ENCODE assay signal across 8 cellular contexts in the genomic region with DNA sequence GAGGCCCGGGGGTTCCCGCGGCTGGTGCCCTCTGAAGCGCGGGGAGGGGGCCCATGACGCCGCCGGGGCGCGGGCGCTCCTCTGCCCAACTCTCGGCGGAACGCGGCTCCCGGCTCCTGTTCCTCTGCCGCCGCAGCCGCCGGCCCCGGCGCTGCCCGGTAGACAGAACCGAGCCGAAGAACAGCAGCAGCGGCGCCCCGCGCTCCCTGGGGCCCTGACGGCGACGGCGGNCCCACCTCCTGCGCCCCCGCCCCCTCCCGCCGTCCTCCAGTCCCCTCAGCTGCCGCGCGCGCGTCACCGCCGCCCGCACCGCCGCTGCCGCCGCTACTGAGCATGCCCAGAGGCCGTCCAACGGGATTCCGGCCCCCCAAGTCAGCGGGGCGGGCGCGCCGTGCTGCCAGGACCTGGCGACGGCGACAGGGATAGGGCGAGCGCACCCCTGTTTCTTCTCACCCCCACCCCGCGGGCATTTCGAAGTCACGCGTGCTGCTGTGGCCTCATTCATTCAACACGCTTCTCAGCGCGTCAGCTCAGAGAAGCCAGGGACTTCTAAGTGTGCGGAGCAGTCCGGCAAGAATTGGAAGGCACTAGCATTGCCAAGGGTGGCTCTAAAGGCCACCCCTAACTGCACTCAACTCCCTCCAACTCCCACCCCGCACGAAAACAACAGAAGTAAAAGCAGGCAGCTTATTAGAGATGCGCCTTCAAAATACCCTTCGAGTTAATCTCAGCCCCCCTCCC. TPM values are rescaled to one million over a fixed set of nuclear protein-coding genes. Genes with fewer than 3 reads are reported as not detected.
DNase-seq lines count a peak whose midpoint lies in the region; ATAC-seq and TF ChIP-seq lines count a peak whose summit lies in the region.

A gene (minus strand): TSS at position 182 of the 741 bp plus-strand sequence. CDS start 283 bp downstream, outside the sequence.

- no peak within 1 kb of the TSS for H3T11ph ChIP-seq in H9 (ENCODE audit: low read length)

- peak within 1 kb of the TSS; percentile 90 to 98 for H3K4me3 Mint-ChIP-seq in H9

- no peak within 1 kb of the TSS for H4K5ac ChIP-seq in H9 (ENCODE audit: insufficient read length, low read depth, low read length)

- no peak within 1 kb of the TSS; the same call in 1 of the 2 replicates for H3K14ac ChIP-seq in H9 (ENCODE audit: insufficient read depth, low read length)

- H2AFZ ChIP-seq in H9 (ENCODE audit: low read length) = peak within 1 kb of the TSS; percentile 79

- H2BK15ac ChIP-seq in H9 (ENCODE audit: low read depth, low read length) = no peak within 1 kb of the TSS

- H4K8ac ChIP-seq in H9 (replicated peaks; ENCODE audit: insufficient read length, low read depth, low read length) = no peak within 1 kb of the TSS

- H2BK5ac ChIP-seq in H9 (ENCODE audit: insufficient read length, low read length) = no peak within 1 kb of the TSS

- no peaks in the 10 kb centered on the region for H3K9me3 ChIP-seq in H9 (ENCODE audit: control insufficient read depth, low read depth, low read length)
- H3K9me3 ChIP-seq in SJSA1 (replicated peaks) = no peaks in the 10 kb centered on the region
- no peaks in the 10 kb centered on the region for H3K9me3 ChIP-seq in gastroesophageal sphincter
- H3K9me3 ChIP-seq in suprapubic skin = no peaks in the 10 kb centered on the region

- no peak within 1 kb of the TSS for H3K4ac ChIP-seq in H9 (ENCODE audit: low read depth, low read length)

- no peak within 1 kb of the TSS for H2AK5ac ChIP-seq in H9 (ENCODE audit: insufficient read length, low read length)

- peak; percentile 86 for ATAC-seq in gastroesophageal sphincter

- no peak within 1 kb of the TSS for H2BK120ac ChIP-seq in H9 (ENCODE audit: low read depth, low read length, poor library complexity, severe bottlenecking)

- no peak within 1 kb of the TSS for H2BK12ac ChIP-seq in H9 (ENCODE audit: insufficient read length, low read depth, low read length)

- H3K4me3 ChIP-seq in SJSA1 (peak within 1 kb of the TSS; percentile 60), gastroesophageal sphincter (peak within 1 kb of the TSS; percentile 62 to 64), suprapubic skin (peak within 1 kb of the TSS; percentile 86)

- H3K9ac ChIP-seq in H9 (ENCODE audit: extremely low read depth, insufficient read length, low read length) = peak within 1 kb of the TSS; percentile 12

- DNase-seq in GDM1 (lab: John Stamatoyannopoulos, UW) = peak; percentile 91
- peak; percentile 94 for DNase-seq in H9
- peak; percentile 91 for DNase-seq in M059J (ENCODE audit: low read depth)
- DNase-seq in SJSA1 (ENCODE audit: low read depth in 1 of 2, low spot score in 2 of 2) = peak; percentile 93
- peak; percentile 95 for DNase-seq in activated naive CD4-positive, alpha-beta T cell treated with Interleukin-2 at 50 U/mL for 16 hours
- peak; percentile 93 for DNase-seq in occipital lobe (lab: John Stamatoyannopoulos, UW)
- peak; percentile 97 for DNase-seq in suprapubic skin (ENCODE audit: low spot score in 2 of 2)

- no peak for TF ChIP-seq CTCF in H9 (conservative IDR thresholded peaks at IDR 0.05)
- no peak for TF ChIP-seq CTCF in gastroesophageal sphincter (IDR thresholded peaks at IDR 0.05)
- TF ChIP-seq CTCF in suprapubic skin (IDR thresholded peaks at IDR 0.05) = no peak

- peaks cover 14% of the 10 kb centered on the region for H3K23me2 ChIP-seq in H9 (ENCODE audit: insufficient read length, low read depth, low read length, poor library complexity, severe bottlenecking)

- TF ChIP-seq EP300 in gastroesophageal sphincter (IDR thresholded peaks at IDR 0.05) (no peak), suprapubic skin (IDR thresholded peaks at IDR 0.05) (no peak)

- no CpG with 5 or more reads among the region's 76 CpGs for WGBS in H9 (ENCODE audit: extremely low coverage, insufficient read length, low lambda C conversion rate)
- 0% methylated on average over 4 to 6 of the region's 76 CpGs for WGBS in gastroesophageal sphincter (ENCODE audit: low coverage in 1 of 2), 2 donors
- 1% methylated on average over 46 of the region's 76 CpGs for WGBS in suprapubic skin

- no peak within 1 kb of the TSS for H4K91ac ChIP-seq in H9 (ENCODE audit: insufficient read length, low read depth, low read length)

- H3K27ac ChIP-seq in H9 (ENCODE audit: insufficient read length, low read depth, low read length) = no peak within 1 kb of the TSS
- peak within 1 kb of the TSS; percentile 77 for H3K27ac ChIP-seq in SJSA1
- H3K27ac ChIP-seq in gastroesophageal sphincter = peak within 1 kb of the TSS; percentile 90 to 98 (median 96)
- H3K27ac ChIP-seq in suprapubic skin = peak within 1 kb of the TSS; percentile 99

- H3K36me3 ChIP-seq in SJSA1 (peaks cover 4% of the 10 kb centered on the region; the same call in 1 of the 2 replicates), gastroesophageal sphincter (no peaks in the 10 kb centered on the region), suprapubic skin (no peaks in the 10 kb centered on the region)

- H3K4me2 ChIP-seq in H9 (ENCODE audit: insufficient read depth, insufficient read length, low read length) = peak within 1 kb of the TSS; percentile 98

- peaks cover 10% of the 10 kb centered on the region; the same call in 1 of the 2 replicates for H3K79me2 ChIP-seq in H9 (ENCODE audit: insufficient read depth, low read length)

- H3K4me1 ChIP-seq in H9 (ENCODE audit: insufficient read depth, low read length) (peaks cover 2% of the 10 kb centered on the region; the same call in 1 of the 2 replicates), SJSA1 (replicated peaks) (peaks cover 22% of the 10 kb centered on the region), gastroesophageal sphincter (peaks cover 0 to 59% (median 3%) of the 10 kb centered on the region in 3 donors), suprapubic skin (peaks cover 55% of the 10 kb centered on the region)

- H3K27me3 ChIP-seq in H9 (ENCODE audit: insufficient read depth, low read length) (no peaks in the 10 kb centered on the region), SJSA1 (replicated peaks) (no peaks in the 10 kb centered on the region), gastroesophageal sphincter (no peaks in the 10 kb centered on the region), suprapubic skin (no peaks in the 10 kb centered on the region)

- H2BK20ac ChIP-seq in H9 (ENCODE audit: low read depth, low read length, poor library complexity, severe bottlenecking) = no peak within 1 kb of the TSS

- TF ChIP-seq POLR2A in gastroesophageal sphincter (IDR thresholded peaks at IDR 0.05) (peak; percentile 88 to 89), suprapubic skin (IDR thresholded peaks at IDR 0.05) (peak in 1 of 2 donors; percentile 80)

- H3K27me3 Mint-ChIP-seq in H9 (ENCODE audit: low read depth) = no peaks in the 10 kb centered on the region; the same call in 1 of the 2 replicates

- H3K27ac Mint-ChIP-seq in H9 = peak within 1 kb of the TSS; percentile 81 to 96 (median 93)

- no peaks in the 10 kb centered on the region for H4K20me1 ChIP-seq in H9 (ENCODE audit: control insufficient read depth, insufficient read depth, insufficient read length)

- H3K36me3 Mint-ChIP-seq in H9 (ENCODE audit: insufficient read depth in 1 of 3, low read depth in 3 of 3) = peaks cover 0 to 4% (median 0%) of the 10 kb centered on the region in 3 experiments; a peak in 2 of 7 replicates

- peaks cover 30 to 43% of the 10 kb centered on the region in 2 experiments for H3K4me1 Mint-ChIP-seq in H9

- H3K9me3 Mint-ChIP-seq in H9 = no peaks in the 10 kb centered on the region; a peak in 1 of 5 replicates

- no peak within 1 kb of the TSS for H3K23ac ChIP-seq in H9 (ENCODE audit: insufficient read length, low read depth, low read length)

- no peak within 1 kb of the TSS for H3K56ac ChIP-seq in H9 (ENCODE audit: insufficient read length, low read depth, low read length)

- peak within 1 kb of the TSS; percentile 62 for H3K18ac ChIP-seq in H9 (ENCODE audit: insufficient read length, low read depth, low read length)

- peaks cover 6% of the 10 kb centered on the region for H3K79me1 ChIP-seq in H9 (ENCODE audit: insufficient read depth, low read depth, low read length, poor library complexity, severe bottlenecking)

RNA-seq across cellular contexts. Expression of the gene that starts here (rescaled TPM):
- 7.2 and 7.3 TPM in 2 replicates for total RNA-seq in H9 (2021)
- 7.4 and 9.3 TPM in 2 replicates for total RNA-seq in M059J (2014; rRNA removed; shearing (Covaris generic))
- total RNA-seq in SJSA1 (2014; rRNA removed; shearing (Covaris generic)) = 4.6 and 5.8 TPM in 2 replicates
- 1 to 10 TPM; 3.0 to 10.0 (median 6.3) TPM for total RNA-seq in gastroesophageal sphincter
- 40.4 TPM for total RNA-seq in occipital lobe
- total RNA-seq in suprapubic skin = 10 to 100 TPM; 11.2 to 16.6 (median 14.3) TPM
